29 cellular contexts compared by ENCODE assay signal in the genomic region with DNA sequence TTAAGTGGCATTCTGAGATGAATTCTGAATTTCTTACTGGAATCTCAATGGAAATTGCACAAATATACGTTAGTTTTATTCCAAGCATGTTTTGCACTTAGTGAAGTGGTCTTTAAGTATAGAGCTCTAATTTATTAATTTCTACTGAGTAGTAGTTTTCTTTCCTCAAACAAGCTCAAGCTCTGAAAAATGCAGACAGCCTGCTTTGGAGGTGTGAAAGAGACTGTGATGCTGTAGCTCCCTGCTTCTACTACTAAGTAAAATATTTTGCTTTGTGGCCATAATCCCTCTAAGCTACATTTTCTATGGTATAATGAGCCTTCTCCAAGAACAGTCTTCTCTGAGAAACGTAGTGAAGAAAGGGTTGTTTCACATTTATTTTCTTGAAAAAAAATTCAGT.
"Had no signal": no experiment of that assay in that cellular context is flagged by ENCODE, and none has a peak within 500 bp of the region (broad histone marks: within the 10 kb centered on the region; RNA-seq: fewer than 3 reads in every experiment).

No MANE protein-coding gene starts in this region.

- FAIRE-seq: endometrium, endothelial cell of umbilical vein, frontal cortex had no signal

- H3K79me2 ChIP-seq: hepatocyte had no signal

- H3K27me3 ChIP-seq: colonic mucosa, dorsolateral prefrontal cortex, esophagus muscularis mucosa, esophagus squamous epithelium, foreskin keratinocyte, gastrocnemius medialis, gastroesophageal sphincter, heart left ventricle, heart right ventricle, hepatocyte had no signal

- H3K27me3 Mint-ChIP-seq: dendritic cell treated with granulocyte-macrophage colony-stimulating factor and Interleukin-4, amounts not matched to agents 40 ng/mL and 50 ng/mL, for 4 days; effector memory CD8-positive, alpha-beta T cell had no signal

- H3K27ac ChIP-seq: colonic mucosa, coronary artery, dorsolateral prefrontal cortex, epithelial cell of prostate, esophagus muscularis mucosa, esophagus squamous epithelium, foreskin keratinocyte, gastrocnemius medialis, gastroesophageal sphincter, heart left ventricle, heart right ventricle, hepatocyte had no signal

- H3K36me3 ChIP-seq: colonic mucosa, esophagus muscularis mucosa, esophagus squamous epithelium, gastrocnemius medialis, gastroesophageal sphincter, heart left ventricle, heart right ventricle had no signal

- H3K4me3 ChIP-seq: colonic mucosa, coronary artery, dorsolateral prefrontal cortex, esophagus muscularis mucosa, esophagus squamous epithelium, gastrocnemius medialis, gastroesophageal sphincter, heart left ventricle, heart right ventricle, hepatocyte had no signal

- DNase-seq: colonic mucosa; cortex of kidney; dermis blood vessel endothelial cell; dorsolateral prefrontal cortex; effector CD4-positive, alpha-beta T cell; effector CD8-positive, alpha-beta T cell; effector memory CD4-positive, alpha-beta T cell; effector memory CD8-positive, alpha-beta T cell; endodermal cell; erythroblast; esophagus squamous epithelium; foreskin fibroblast; foreskin keratinocyte; foreskin melanocyte; gastrocnemius medialis; glutamatergic neuron; head of caudate nucleus; heart left ventricle; heart right ventricle had no signal

- H3K4me1 Mint-ChIP-seq: endodermal cell had no signal

- H3K9me3 ChIP-seq: colonic mucosa, esophagus muscularis mucosa, gastrocnemius medialis had no signal

- H3K27ac Mint-ChIP-seq: dendritic cell treated with granulocyte-macrophage colony-stimulating factor and Interleukin-4, amounts not matched to agents 40 ng/mL and 50 ng/mL, for 4 days; effector memory CD8-positive, alpha-beta T cell; endodermal cell had no signal

- H3K4me3 Mint-ChIP-seq: dendritic cell treated with granulocyte-macrophage colony-stimulating factor and Interleukin-4, amounts not matched to agents 40 ng/mL and 50 ng/mL, for 4 days; effector memory CD8-positive, alpha-beta T cell; endodermal cell had no signal

- H3K4me2 ChIP-seq: hepatocyte had no signal

- H3K4me1 ChIP-seq: colonic mucosa, esophagus muscularis mucosa, esophagus squamous epithelium, foreskin keratinocyte, gastrocnemius medialis, gastroesophageal sphincter, heart left ventricle, heart right ventricle had no signal

- ATAC-seq: effector memory CD8-positive, alpha-beta T cell; esophagus mucosa; foreskin keratinocyte; gastrocnemius medialis; gastroesophageal sphincter; heart left ventricle; heart right ventricle had no signal

- H2AFZ ChIP-seq: hepatocyte had no signal
